19 cellular contexts compared by ENCODE assay signal in the genomic region with DNA sequence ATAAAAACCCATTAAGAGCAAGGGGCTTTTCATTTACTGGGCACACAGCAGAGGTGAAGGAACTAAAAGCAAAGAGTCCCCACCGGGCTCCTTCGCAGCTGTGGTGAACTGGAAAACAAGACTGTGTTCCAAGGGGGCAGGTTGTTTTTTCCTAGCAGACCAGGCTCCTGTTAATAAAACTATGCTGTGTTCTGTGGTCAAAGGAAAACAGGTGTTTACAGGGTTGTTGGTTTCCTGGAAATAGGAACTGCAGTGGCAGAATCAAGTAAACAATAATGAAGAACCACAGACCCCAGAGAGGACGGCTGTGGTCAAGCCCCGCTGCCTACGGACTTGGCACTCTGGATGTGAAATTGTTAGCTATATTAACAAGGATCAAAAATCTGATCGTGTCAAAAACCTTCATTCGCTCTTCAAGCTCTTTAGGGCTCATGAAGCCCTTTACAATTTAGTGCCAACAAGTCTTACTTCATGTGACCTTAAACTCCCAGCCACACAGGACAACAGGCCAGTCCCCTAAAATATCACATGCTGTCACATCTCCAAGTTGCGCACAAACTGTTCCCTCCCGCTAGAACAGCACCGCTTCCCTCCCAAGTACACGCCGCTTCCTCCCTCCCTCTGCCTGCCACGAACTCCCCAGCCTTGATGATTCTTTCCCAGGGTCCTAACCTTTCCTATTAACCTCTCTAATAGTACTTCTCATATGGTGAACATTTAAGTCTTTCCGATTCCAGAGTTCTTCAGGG.
DNase-seq lines count a peak whose midpoint lies in the region; ATAC-seq and TF ChIP-seq lines count a peak whose summit lies in the region.
"Had no signal": no experiment of that assay in that cellular context is flagged by ENCODE, and none has a peak within 500 bp of the region (broad histone marks: within the 10 kb centered on the region; RNA-seq: fewer than 3 reads in every experiment).

No MANE protein-coding gene starts in this region.

- dilution Hi-C loops in IMR-90 (cut with HindIII; ENCODE audit: low sequenced_read_pairs, unreplicated experiment): no loop called here

- H3K4ac ChIP-seq in IMR-90 (ENCODE audit: low read depth, low read length): no peak overlapping the region

- 0 out of 2 replicates have a peak, but pooled peaks cover 3% of the 10 kb centered on the region for H4K20me1 ChIP-seq in IMR-90 (ENCODE audit: insufficient read depth, low read length)

- WGBS in IMR-90 (ENCODE audit: extremely low coverage in 2 of 2, insufficient read length in 1 of 2), 2 experiments: 87% methylated on average over 5 of the region's 14 CpGs; no CpG with 5 or more reads in 1 of the 2 experiments

- H4K91ac ChIP-seq in IMR-90 (ENCODE audit: insufficient read depth, low read depth, low read length): no peak overlapping the region

- no peak overlapping the region for H3K4me3 Mint-ChIP-seq in memory B cell
- no peak overlapping the region for H3K4me3 Mint-ChIP-seq in stimulated activated memory B cell treated with anti-CD40 and anti-IgM and Interleukin-4, amounts not matched to agents 10 μg/mL and 1 μg/mL and 100 μg/mL, for 72 hours
- H3K4me3 Mint-ChIP-seq in activated naive CD8-positive, alpha-beta T cell treated with anti-CD3 and anti-CD28 coated beads, Interleukin-2, amount 50 U/mL, for 24 hours: no peak overlapping the region
- H3K4me3 Mint-ChIP-seq: activated CD8-positive, alpha-beta T cell treated with anti-CD3 and anti-CD28 coated beads, Interleukin-2, amount 10 ng/mL, durations not matched to agents 7 days and 5 days; activated T-helper 1 cell treated with anti-CD3 and anti-CD28 coated beads, Interleukin-12 subunit alpha, Interleukin-12 subunit beta, Interleukin-2, Interleukin-4 antibody, amounts not matched to agents 30 ng/mL and 10 ng/mL and 1 ng/mL, durations not matched to agents 14 hours and 24 hours and 36 hours had no signal

- CTCF ChIA-PET in IMR-90 (lab: Yijun Ruan, JAX): no interaction called here

- H3K9me3 ChIP-seq in IMR-90 (ENCODE audit: control insufficient read depth, insufficient read depth, low read length): no peaks in the 10 kb centered on the region
- H3K9me3 ChIP-seq: BE2C, neutrophil had no signal

- peaks cover 9% of the 10 kb centered on the region for H3K9me1 ChIP-seq in IMR-90 (ENCODE audit: insufficient read depth, low read length)

- no peak overlapping the region for H3K4me3 ChIP-seq in IMR-90 (ENCODE audit: insufficient read depth, low read depth, low read length)
- H3K4me3 ChIP-seq: K562 had no signal

- no peaks in the 10 kb centered on the region for H3K27me3 ChIP-seq in IMR-90 (ENCODE audit: control insufficient read depth, insufficient read depth, low read length)
- H3K27me3 ChIP-seq: BE2C, neutrophil had no signal

- H4K5ac ChIP-seq in IMR-90 (ENCODE audit: low read depth, low read length): no peak overlapping the region

- DNase-seq in IMR-90 (no peak), dermis blood vessel endothelial cell (peak; percentile 8), memory B cell (ENCODE audit: low spot score in 2 of 2) (no peak), NCI-H748 treated with DMSO at 0.1 percent for 48 hours (lab: John Stamatoyannopoulos, UW) (no peak), NCI-H1092 (lab: John Stamatoyannopoulos, UW) (no peak), superior temporal gyrus (ENCODE audit: extremely low spot score) (no peak)
- DNase-seq in activated naive CD8-positive, alpha-beta T cell treated with anti-CD3 and anti-CD28 coated beads, Interleukin-2, amount 50 U/mL, for 24 hours: no peak
- DNase-seq: activated CD8-positive, alpha-beta T cell treated with anti-CD3 and anti-CD28 coated beads, Interleukin-2, amount 10 ng/mL, durations not matched to agents 7 days and 5 days; BE2C; central memory CD4-positive, alpha-beta T cell; effector memory CD4-positive, alpha-beta T cell; NCI-H1105 treated with DMSO at 0.1 percent for 48 hours; NK-92 treated with Interleukin-12 subunit alpha and Interleukin-12 subunit beta, amount 100 ng/mL, for 24 hours; stimulated activated CD4-positive, alpha-beta T cell treated with anti-CD3 and anti-CD28 coated beads, Interleukin-2, amount 100 ng/mL, for 48 hours had no signal

- no peak overlapping the region for H3K27ac ChIP-seq in IMR-90 (ENCODE audit: insufficient read depth, low read length)
- H3K27ac ChIP-seq: neutrophil had no signal

- H3K56ac ChIP-seq in IMR-90 (ENCODE audit: extremely low read depth, insufficient read depth, low read length): no peak overlapping the region

- no peaks in the 10 kb centered on the region for H3K27me3 Mint-ChIP-seq in memory B cell
- H3K27me3 Mint-ChIP-seq in stimulated activated memory B cell treated with anti-CD40 and anti-IgM and Interleukin-4, amounts not matched to agents 10 μg/mL and 1 μg/mL and 100 μg/mL, for 72 hours: no peaks in the 10 kb centered on the region
- H3K27me3 Mint-ChIP-seq in activated naive CD8-positive, alpha-beta T cell treated with anti-CD3 and anti-CD28 coated beads, Interleukin-2, amount 50 U/mL, for 24 hours: peaks cover 7% of the 10 kb centered on the region

- H3K14ac ChIP-seq in IMR-90 (replicated peaks; ENCODE audit: low read depth, low read length): no peak overlapping the region

- H2BK5ac ChIP-seq in IMR-90 (ENCODE audit: low read depth, low read length, poor library complexity, severe bottlenecking): no peak overlapping the region

- BruUV-seq in IMR-90 (replicated peaks; lab: Mats Ljungman, UMichigan): no TSS peak

- H3K4me1 Mint-ChIP-seq in memory B cell: peaks cover 58% of the 10 kb centered on the region
- H3K4me1 Mint-ChIP-seq in stimulated activated memory B cell treated with anti-CD40 and anti-IgM and Interleukin-4, amounts not matched to agents 10 μg/mL and 1 μg/mL and 100 μg/mL, for 72 hours: peaks cover 86% of the 10 kb centered on the region
- H3K4me1 Mint-ChIP-seq in activated naive CD8-positive, alpha-beta T cell treated with anti-CD3 and anti-CD28 coated beads, Interleukin-2, amount 50 U/mL, for 24 hours: peaks cover 21% of the 10 kb centered on the region

- peak overlapping the region; percentile 21; the same call in 1 of the 2 replicates for H2AK5ac ChIP-seq in IMR-90 (ENCODE audit: low read depth, low read length)

- no peak overlapping the region for H3K4me2 ChIP-seq in IMR-90 (ENCODE audit: low read depth, low read length)

- H3K79me1 ChIP-seq in IMR-90 (ENCODE audit: low read depth in 1 of 2, low read length in 2 of 2): peaks cover 6 to 23% of the 10 kb centered on the region in 2 experiments

- no peak overlapping the region for H3K9ac ChIP-seq in IMR-90 (ENCODE audit: low read depth, low read length)

- no peak overlapping the region for H2BK20ac ChIP-seq in IMR-90 (ENCODE audit: low read depth, low read length)

- H3K36me3 Mint-ChIP-seq in memory B cell: peaks cover 38% of the 10 kb centered on the region
- peaks cover 70% of the 10 kb centered on the region for H3K36me3 Mint-ChIP-seq in stimulated activated memory B cell treated with anti-CD40 and anti-IgM and Interleukin-4, amounts not matched to agents 10 μg/mL and 1 μg/mL and 100 μg/mL, for 72 hours
- H3K36me3 Mint-ChIP-seq in activated naive CD8-positive, alpha-beta T cell treated with anti-CD3 and anti-CD28 coated beads, Interleukin-2, amount 50 U/mL, for 24 hours (ENCODE audit: low read depth): peaks cover 1% of the 10 kb centered on the region
- H3K36me3 Mint-ChIP-seq: T-cell had no signal

- H2AFZ ChIP-seq in IMR-90 (replicated peaks; ENCODE audit: low read length, poor library complexity): no peak overlapping the region

- ATAC-seq in IMR-90 (ENCODE audit: low read depth): no peak
- no peak for ATAC-seq in memory B cell (ENCODE audit: low read depth)
- peak; percentile 32 for ATAC-seq in stimulated activated memory B cell treated with anti-CD40 and anti-IgM and Interleukin-4, amounts not matched to agents 10 μg/mL and 1 μg/mL and 100 μg/mL, for 72 hours
- ATAC-seq in activated naive CD8-positive, alpha-beta T cell treated with anti-CD3 and anti-CD28 coated beads, Interleukin-2, amount 50 U/mL, for 24 hours: no peak
- ATAC-seq: activated CD8-positive, alpha-beta T cell treated with anti-CD3 and anti-CD28 coated beads, Interleukin-2, amount 10 ng/mL, durations not matched to agents 7 days and 5 days; K562 had no signal

- intact Hi-C loops in IMR-90 (cut with micrococcal nuclease): no loop called here

- H3K4me1 ChIP-seq in IMR-90 (ENCODE audit: control insufficient read depth, insufficient read depth, low read length): peaks cover 9% of the 10 kb centered on the region

- no peak overlapping the region for H3K18ac ChIP-seq in IMR-90 (ENCODE audit: low read depth, low read length)

- H3K9me3 Mint-ChIP-seq in memory B cell: no peaks in the 10 kb centered on the region
- no peaks in the 10 kb centered on the region for H3K9me3 Mint-ChIP-seq in stimulated activated memory B cell treated with anti-CD40 and anti-IgM and Interleukin-4, amounts not matched to agents 10 μg/mL and 1 μg/mL and 100 μg/mL, for 72 hours
- H3K9me3 Mint-ChIP-seq in activated naive CD8-positive, alpha-beta T cell treated with anti-CD3 and anti-CD28 coated beads, Interleukin-2, amount 50 U/mL, for 24 hours: no peaks in the 10 kb centered on the region
- H3K9me3 Mint-ChIP-seq: T-cell had no signal

- TF ChIP-seq RAD21 in IMR-90 (IDR thresholded peaks at IDR 0.05; ENCODE audit: low read length): no peak

- no peak for TF ChIP-seq POLR2A in IMR-90 (IDR thresholded peaks at IDR 0.05; ENCODE audit: low read depth, low read length)

- POLR2A ChIA-PET in IMR-90 (lab: Charles Lee; ENCODE audit: unreplicated experiment): no interaction called here

- no peak overlapping the region for H3K23ac ChIP-seq in IMR-90 (ENCODE audit: low read depth, low read length)

- no peak for TF ChIP-seq CTCF in IMR-90 (conservative IDR thresholded peaks at IDR 0.05; ENCODE audit: low read depth, low read length)

- H2BK15ac ChIP-seq in IMR-90 (ENCODE audit: low read depth, low read length): no peak overlapping the region

- no peak overlapping the region for H2BK120ac ChIP-seq in IMR-90 (ENCODE audit: low read depth, low read length)

- peak overlapping the region; percentile 81 for H3K27ac Mint-ChIP-seq in memory B cell
- peak overlapping the region; percentile 53 for H3K27ac Mint-ChIP-seq in stimulated activated memory B cell treated with anti-CD40 and anti-IgM and Interleukin-4, amounts not matched to agents 10 μg/mL and 1 μg/mL and 100 μg/mL, for 72 hours
- no peak overlapping the region for H3K27ac Mint-ChIP-seq in activated naive CD8-positive, alpha-beta T cell treated with anti-CD3 and anti-CD28 coated beads, Interleukin-2, amount 50 U/mL, for 24 hours
- H3K27ac Mint-ChIP-seq: activated CD8-positive, alpha-beta T cell treated with anti-CD3 and anti-CD28 coated beads, Interleukin-2, amount 10 ng/mL, durations not matched to agents 7 days and 5 days; activated T-helper 1 cell treated with anti-CD3 and anti-CD28 coated beads, Interleukin-12 subunit alpha, Interleukin-12 subunit beta, Interleukin-2, Interleukin-4 antibody, amounts not matched to agents 30 ng/mL and 10 ng/mL and 1 ng/mL, durations not matched to agents 14 hours and 24 hours and 36 hours had no signal

- in situ Hi-C loops in IMR-90 (cut with MboI; ENCODE audit: low sequenced_read_pairs): no loop called here

- no peak overlapping the region for H4K8ac ChIP-seq in IMR-90 (ENCODE audit: low read depth in 2 of 2, low read length in 2 of 2)

- H3K36me3 ChIP-seq in IMR-90 (ENCODE audit: control insufficient read depth, insufficient read depth, low read length): peaks cover 36% of the 10 kb centered on the region
- H3K36me3 ChIP-seq: neutrophil had no signal

- no peak overlapping the region for H2AK9ac ChIP-seq in IMR-90 (replicated peaks; ENCODE audit: low read depth, low read length, poor library complexity)
